8 cellular contexts compared by ENCODE assay signal in genomic region chr1:6392880-6393399, GRCh38. TPM values are rescaled to one million over a fixed set of nuclear protein-coding genes. Genes with fewer than 3 reads are reported as not detected.
DNase-seq lines count a peak whose midpoint lies in the region; ATAC-seq, FAIRE-seq and TF ChIP-seq lines count a peak whose summit lies in the region.

No MANE protein-coding gene starts in this region.

- DNase-seq in activated naive CD4-positive, alpha-beta T cell treated with anti-CD3 and anti-CD28 coated beads for 36 hours, result no peak
- DNase-seq in activated naive CD4-positive, alpha-beta T cell (lab: John Stamatoyannopoulos, UW), result no peak
- no peak for DNase-seq in activated naive CD8-positive, alpha-beta T cell treated with anti-CD3 and anti-CD28 coated beads for 36 hours
- DNase-seq in kidney tubule cell (ENCODE audit: low spot score) (peak; percentile 11), transverse colon (no peak), HTR-8/SVneo (ENCODE audit: insufficient read length, low spot score) (no peak), OCI-M2 (lab: John Stamatoyannopoulos, UW; ENCODE audit: unreplicated experiment) (no peak)

- H3K9me3 ChIP-seq in transverse colon, result no peaks in the 10 kb centered on the region

- TF ChIP-seq POLR2A in transverse colon (IDR thresholded peaks at IDR 0.05), result no peak

- H3K4me1 Mint-ChIP-seq in activated naive CD4-positive, alpha-beta T cell treated with anti-CD3 and anti-CD28 coated beads for 36 hours (ENCODE audit: low read depth), result peaks cover 21% of the 10 kb centered on the region
- peaks cover 21% of the 10 kb centered on the region for H3K4me1 Mint-ChIP-seq in activated naive CD8-positive, alpha-beta T cell treated with anti-CD3 and anti-CD28 coated beads for 36 hours

- 0% methylated on average over 6 of the region's 77 CpGs; no CpG with 5 or more reads in 1 of the 2 donors for WGBS in transverse colon (ENCODE audit: low coverage in 1 of 2), 2 donors

- H3K4me3 Mint-ChIP-seq in activated naive CD4-positive, alpha-beta T cell treated with anti-CD3 and anti-CD28 coated beads for 36 hours, result peak overlapping the region; percentile 81
- peak overlapping the region; percentile 84 for H3K4me3 Mint-ChIP-seq in activated naive CD8-positive, alpha-beta T cell treated with anti-CD3 and anti-CD28 coated beads for 36 hours

- intact Hi-C loops in activated naive CD4-positive, alpha-beta T cell treated with anti-CD3 and anti-CD28 coated beads for 36 hours (cut with micrococcal nuclease), result loop anchor here (1.0 to 2.0 kb wide), 6 partner anchors 28 to 366 kb away; partner anchors contain the start of genes KLHL21 and RPL22
- intact Hi-C loops in transverse colon (cut with DNase I; ENCODE audit: low total_unique reads), result no loop called here

- H3K27ac Mint-ChIP-seq in activated naive CD4-positive, alpha-beta T cell treated with anti-CD3 and anti-CD28 coated beads for 36 hours, result no peak overlapping the region
- peak overlapping the region; percentile 87 for H3K27ac Mint-ChIP-seq in activated naive CD8-positive, alpha-beta T cell treated with anti-CD3 and anti-CD28 coated beads for 36 hours

- H3K36me3 ChIP-seq in transverse colon, result no peaks in the 10 kb centered on the region

- ATAC-seq in HG03280 (IDR thresholded peaks at IDR 0.05; ENCODE audit: unreplicated experiment), result peak; percentile 8

- H3K4me3 ChIP-seq in transverse colon, result peak overlapping the region; percentile 38 to 79 (median 62)

- peaks cover 4% of the 10 kb centered on the region for H3K36me3 Mint-ChIP-seq in activated naive CD4-positive, alpha-beta T cell treated with anti-CD3 and anti-CD28 coated beads for 36 hours (ENCODE audit: low read depth)
- H3K36me3 Mint-ChIP-seq in activated naive CD8-positive, alpha-beta T cell treated with anti-CD3 and anti-CD28 coated beads for 36 hours, result peaks cover 12% of the 10 kb centered on the region

- peaks cover 8 to 20% (median 18%) of the 10 kb centered on the region in 4 donors for H3K4me1 ChIP-seq in transverse colon

- no peak for TF ChIP-seq EP300 in transverse colon (IDR thresholded peaks at IDR 0.05; ENCODE audit: low read depth)

- H3K9me3 Mint-ChIP-seq in activated naive CD4-positive, alpha-beta T cell treated with anti-CD3 and anti-CD28 coated beads for 36 hours, result no peaks in the 10 kb centered on the region
- H3K9me3 Mint-ChIP-seq in activated naive CD8-positive, alpha-beta T cell treated with anti-CD3 and anti-CD28 coated beads for 36 hours, result peaks cover 1% of the 10 kb centered on the region

- CTCF ChIA-PET in activated naive CD4-positive, alpha-beta T cell treated with anti-CD3 and anti-CD28 coated beads for 36 hours (lab: Charles Lee), result interaction anchor here (0.7 to 5.2 kb wide), 8 partner anchors 11 to 365 kb away, joined by 3 to 31 read pairs (median 3); no protein-coding TSS in a partner anchor

- in situ Hi-C loops in transverse colon (cut with MboI; ENCODE audit: low pct_ligation_motif_present in 1 of 4, low pct_unique_long_range_greater_than_20kb in 1 of 4, low sequenced_read_pairs in 3 of 4), result no loop called here

- H3K27me3 ChIP-seq in transverse colon, result no peaks in the 10 kb centered on the region

- H3K27me3 Mint-ChIP-seq in activated naive CD4-positive, alpha-beta T cell treated with anti-CD3 and anti-CD28 coated beads for 36 hours (ENCODE audit: low read depth), result no peaks in the 10 kb centered on the region
- H3K27me3 Mint-ChIP-seq in activated naive CD8-positive, alpha-beta T cell treated with anti-CD3 and anti-CD28 coated beads for 36 hours, result no peaks in the 10 kb centered on the region

- TF ChIP-seq CTCF in transverse colon (IDR thresholded peaks at IDR 0.05), result no peak

- no peak for FAIRE-seq in HTR-8/SVneo (lab: Jason Lieb, UNC)

- peak overlapping the region; percentile 94 to 99 (median 98) for H3K27ac ChIP-seq in transverse colon

RNA-seq across cellular contexts. Expression of gene ACOT7, which starts 0.6 kb away (rescaled TPM):
- 10 to 100 TPM; 74.2 to 77.6 TPM for total RNA-seq in activated naive CD4-positive, alpha-beta T cell treated with anti-CD3 and anti-CD28 coated beads for 36 hours
- 10 to 100 TPM; 80.8 to 86.2 TPM for total RNA-seq in activated naive CD8-positive, alpha-beta T cell treated with anti-CD3 and anti-CD28 coated beads for 36 hours
- total RNA-seq in transverse colon, result 10 to 100 TPM in 3 of 4 donors, 1 to 10 TPM in 1; 5.6 to 55.0 (median 31.0) TPM

RNA-seq across cellular contexts. Expression of gene HES2, which starts 26.8 kb away (rescaled TPM):
- under 1 TPM; 0.14 to 0.74 TPM for total RNA-seq in activated naive CD4-positive, alpha-beta T cell treated with anti-CD3 and anti-CD28 coated beads for 36 hours
- not detected for total RNA-seq in activated naive CD8-positive, alpha-beta T cell treated with anti-CD3 and anti-CD28 coated beads for 36 hours
- total RNA-seq in transverse colon, result 10 to 100 TPM; 10.5 to 38.8 (median 25.4) TPM

RNA-seq across cellular contexts. Expression of gene ESPN, which starts 31.6 kb away (rescaled TPM):
- total RNA-seq in activated naive CD4-positive, alpha-beta T cell treated with anti-CD3 and anti-CD28 coated beads for 36 hours, result under 1 TPM; 0.50 to 0.79 TPM
- total RNA-seq in activated naive CD8-positive, alpha-beta T cell treated with anti-CD3 and anti-CD28 coated beads for 36 hours, result under 1 TPM; 0.39 to 0.44 TPM
- 100 to 1,000 TPM in 3 of 4 donors, 10 to 100 TPM in 1; 40.2 to 368 (median 157) TPM for total RNA-seq in transverse colon

Comparison
In these comparisons a context has a peak if more than half of its experiments do, and no peak if none do; other contexts are left out.
1. RNA of gene HES2, which starts 26.8 kb away (total RNA-seq): 10.5 to 38.8 TPM in transverse colon; 0.14 to 0.74 TPM in activated naive CD4-positive, alpha-beta T cell treated with anti-CD3 and anti-CD28 coated beads for 36 hours and not detected in activated naive CD8-positive, alpha-beta T cell treated with anti-CD3 and anti-CD28 coated beads for 36 hours; every median in the first group is over 4 times any median in the second.
2. RNA of gene ESPN, which starts 31.6 kb away (total RNA-seq): 40.2 to 368 TPM in transverse colon; 0.50 to 0.79 TPM in activated naive CD4-positive, alpha-beta T cell treated with anti-CD3 and anti-CD28 coated beads for 36 hours and 0.39 to 0.44 TPM in activated naive CD8-positive, alpha-beta T cell treated with anti-CD3 and anti-CD28 coated beads for 36 hours; every median in the first group is over 10 times any median in the second.